10 cellular contexts compared by ENCODE assay signal in the genomic region with DNA sequence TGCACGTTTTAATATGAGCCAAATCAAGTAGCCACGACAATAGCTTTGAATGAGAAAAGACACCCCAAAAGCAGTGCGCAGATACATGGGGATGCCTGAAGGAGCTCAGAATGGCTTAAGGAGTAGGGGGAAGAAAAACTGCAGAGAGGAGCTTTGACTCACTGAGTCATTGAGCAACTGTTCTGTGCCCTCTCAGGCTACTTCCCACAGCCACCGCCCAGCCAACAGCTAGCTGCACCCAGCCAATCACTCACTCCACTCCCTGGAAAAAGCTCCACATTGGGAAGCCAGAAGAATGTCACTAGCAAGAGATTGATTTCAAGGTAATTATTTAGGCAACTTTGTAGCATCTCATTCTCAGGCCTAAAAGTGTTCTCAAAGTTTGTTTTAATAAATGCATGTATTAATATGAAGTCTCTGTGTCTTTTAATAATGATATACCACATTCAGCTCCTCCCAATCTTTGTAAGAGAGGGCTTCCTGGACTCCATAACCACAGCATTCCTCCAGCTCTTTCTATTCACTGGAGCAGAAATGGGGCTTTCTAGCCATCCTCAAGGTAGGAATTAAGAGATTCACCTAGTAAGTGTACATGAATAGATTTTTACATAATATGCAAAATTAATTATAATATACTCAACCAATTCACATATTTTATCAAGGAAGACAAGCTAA. TPM values are rescaled to one million over a fixed set of nuclear protein-coding genes. Genes with fewer than 3 reads are reported as not detected.
DNase-seq lines count a peak whose midpoint lies in the region; ATAC-seq and TF ChIP-seq lines count a peak whose summit lies in the region.
"Had no signal": no experiment of that assay in that cellular context is flagged by ENCODE, and none has a peak within 500 bp of the region (broad histone marks: within the 10 kb centered on the region; RNA-seq: fewer than 3 reads in every experiment).

No MANE protein-coding gene starts in this region.

- 91% methylated on average over 4 of the region's 4 CpGs for WGBS in prostate gland

- peak; percentile 77 for ATAC-seq in Right ventricle myocardium inferior
- ATAC-seq in HG03175 (IDR thresholded peaks at IDR 0.05; ENCODE audit: unreplicated experiment): no peak
- no peak for ATAC-seq in HG02938 (IDR thresholded peaks at IDR 0.05; ENCODE audit: unreplicated experiment)

- TF ChIP-seq CTCF in prostate gland (IDR thresholded peaks at IDR 0.05): no peak

- intact Hi-C loops in Right ventricle myocardium inferior (cut with DNase I): no loop called here
- intact Hi-C loops in cardiac septum (cut with DNase I): no loop called here
- intact Hi-C loops in prostate gland (cut with DNase I): no loop called here

- no peaks in the 10 kb centered on the region for H3K36me3 ChIP-seq in prostate gland

- H3K4me1 ChIP-seq in prostate gland (replicated peaks): no peaks in the 10 kb centered on the region

- H3K27me3 ChIP-seq in layer of hippocampus (ENCODE audit: control insufficient read depth, insufficient read depth, low read length) (no peaks in the 10 kb centered on the region), prostate gland (replicated peaks; ENCODE audit: insufficient read depth) (no peaks in the 10 kb centered on the region)

- H3K27ac ChIP-seq in layer of hippocampus (ENCODE audit: low read depth, low read length): peak overlapping the region; percentile 32
- H3K27ac ChIP-seq in prostate gland: no peak overlapping the region

- H3K4me3 ChIP-seq in prostate gland: no peak overlapping the region

- TF ChIP-seq POLR2A in prostate gland (IDR thresholded peaks at IDR 0.05): no peak

- DNase-seq in Right ventricle myocardium inferior (ENCODE audit: missing footprints) (no peak), cardiac septum (ENCODE audit: low spot score) (no peak), astrocyte of the hippocampus (ENCODE audit: low read depth, low spot score) (peak; percentile 84), DMS153 (lab: John Stamatoyannopoulos, UW) (no peak), prostate gland (ENCODE audit: low spot score) (no peak)
- DNase-seq: activated CD4-positive, alpha-beta T cell treated with anti-CD3 and anti-CD28 coated beads, Interleukin-2, amount 50 U/mL, for 1 hour; nucleus accumbens had no signal

- no peaks in the 10 kb centered on the region for H3K9me3 ChIP-seq in prostate gland

RNA-seq across cellular contexts. Expression of a gene that starts 16.8 kb away (rescaled TPM):
- 3.2 TPM for total RNA-seq in Right ventricle myocardium inferior
- 2.8 TPM for total RNA-seq in cardiac septum
- 10 to 100 TPM in 1 of 2 donors, 1 to 10 TPM in 1; 5.8 to 13.6 TPM for total RNA-seq in prostate gland
